24 cellular contexts compared by ENCODE assay signal in the genomic region with DNA sequence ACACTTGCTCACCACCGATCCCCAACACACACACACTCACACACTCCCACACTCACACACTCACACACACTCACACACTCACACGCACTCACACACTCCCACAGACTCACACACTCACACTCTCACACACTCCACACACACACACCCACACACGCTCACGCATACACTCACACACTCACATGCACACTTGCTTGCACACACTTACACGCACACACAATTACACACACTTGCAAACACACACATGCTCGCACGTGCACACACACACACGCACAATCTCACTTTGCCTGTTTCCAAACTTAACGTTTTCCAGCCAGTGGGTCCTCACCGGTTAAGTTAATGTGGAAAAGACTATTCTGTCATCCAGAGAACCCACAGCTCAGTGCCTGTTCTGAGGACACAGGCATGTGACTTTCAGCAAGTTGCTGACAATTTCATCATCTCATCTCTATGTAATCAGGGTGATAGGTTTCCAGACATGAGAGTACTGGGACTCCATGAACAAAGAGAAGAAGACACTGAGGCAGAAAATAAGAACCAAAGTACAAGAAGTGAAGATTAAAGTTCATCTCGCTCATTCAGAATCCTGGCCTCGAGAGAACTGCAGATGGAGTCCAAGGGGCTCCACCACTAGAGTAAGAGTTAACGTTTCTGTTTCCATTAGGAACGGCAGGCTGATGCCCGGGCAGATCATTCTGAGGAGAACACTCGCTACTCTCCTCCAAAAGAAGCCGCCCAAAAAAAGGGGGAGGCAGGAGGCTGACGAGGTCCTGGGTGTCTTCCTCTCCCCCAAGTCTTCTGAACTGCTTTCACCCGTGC.
A peak's percentile ranks its signal among the peaks of the same experiment; 100 is the strongest.
DNase-seq lines count a peak whose midpoint lies in the region; ATAC-seq, FAIRE-seq and TF ChIP-seq lines count a peak whose summit lies in the region.
"Had no signal": no experiment of that assay in that cellular context is flagged by ENCODE, and none has a peak within 500 bp of the region (broad histone marks: within the 10 kb centered on the region; RNA-seq: fewer than 3 reads in every experiment).

No MANE protein-coding gene starts in this region.

- H3K79me1 ChIP-seq in H1 (ENCODE audit: low read depth, low read length): no peaks in the 10 kb centered on the region

- H3K14ac ChIP-seq in H1 (ENCODE audit: insufficient read length): no peak overlapping the region

- H3K56ac ChIP-seq in H1 (replicated peaks; ENCODE audit: insufficient read length, low read depth, low read length): peak overlapping the region; percentile 90

- H3K9me2 ChIP-seq in HCT116 (ENCODE audit: insufficient read depth): no peaks in the 10 kb centered on the region

- H2AFZ ChIP-seq in HCT116 (ENCODE audit: low read depth, low read length, poor library complexity, severe bottlenecking): no peak overlapping the region
- H2AFZ ChIP-seq in H1 (ENCODE audit: low read length): no peak overlapping the region

- BruUV-seq in HCT116 (replicated peaks; lab: Mats Ljungman, UMichigan): no TSS peak

- intact Hi-C loops in HCT116 (cut with micrococcal nuclease): no loop called here
- intact Hi-C loops in uterus (cut with DNase I; ENCODE audit: low total_unique reads): no loop called here
- intact Hi-C loops in posterior cingulate gyrus (cut with DNase I): no loop called here

- TF ChIP-seq CTCF in AG10803 (conservative IDR thresholded peaks at IDR 0.05; ENCODE audit: low read length) (no peak), HCT116 (IDR thresholded peaks at IDR 0.05 in 2 of 3, conservative IDR thresholded peaks at IDR 0.05 in 1 of 3; ENCODE audit: borderline replicate concordance in 1 of 3, insufficient read depth in 1 of 3, low read depth in 2 of 3, low read length in 2 of 3) (no peak), H1 (IDR thresholded peaks at IDR 0.05; ENCODE audit: control extremely low read depth in 1 of 3, insufficient read depth in 1 of 3, low read depth in 1 of 3, low read length in 3 of 3) (no peak), right atrium auricular region (IDR thresholded peaks at IDR 0.05) (no peak), uterus (IDR thresholded peaks at IDR 0.05) (no peak)

- 0 out of 2 replicates have a peak overlapping the region, but pooled peaks have one; percentile 11 for H2BK12ac ChIP-seq in H1 (ENCODE audit: low read depth, low read length)

- peak overlapping the region; percentile 33; the same call in 1 of the 2 replicates for H2AK5ac ChIP-seq in H1 (ENCODE audit: low read depth, low read length)

- peak overlapping the region; percentile 40 for H4K91ac ChIP-seq in H1 (replicated peaks; ENCODE audit: insufficient read length, low read length)

- no peak overlapping the region for H4K5ac ChIP-seq in H1 (ENCODE audit: insufficient read length, low read depth, low read length)

- H2BK20ac ChIP-seq in H1 (ENCODE audit: low read length): no peak overlapping the region

- H4K20me1 ChIP-seq in HCT116 (ENCODE audit: insufficient read depth) (no peaks in the 10 kb centered on the region), H1 (replicated peaks in 1 of 2; ENCODE audit: control insufficient read depth in 1 of 2, insufficient read depth in 2 of 2, low read length in 2 of 2) (peaks cover 0 to 3% of the 10 kb centered on the region in 2 experiments)

- no peaks in the 10 kb centered on the region for H3K9me3 ChIP-seq in HCT116 (ENCODE audit: control insufficient read depth in 1 of 2, insufficient read depth in 1 of 2, low read depth in 1 of 2, low read length in 2 of 2)
- H3K9me3 ChIP-seq in H1 (ENCODE audit: insufficient read depth in 2 of 2, low read depth in 1 of 2, low read length in 1 of 2): no peaks in the 10 kb centered on the region
- H3K9me3 ChIP-seq in right atrium auricular region: peaks cover 0 to 7% of the 10 kb centered on the region in 2 donors
- H3K9me3 ChIP-seq in uterus: no peaks in the 10 kb centered on the region
- H3K9me3 ChIP-seq: MG63 had no signal

- no peak overlapping the region for H3K18ac ChIP-seq in H1 (ENCODE audit: extremely low read depth, low read length)

- H3K36me3 ChIP-seq in HCT116 (ENCODE audit: control insufficient read depth in 1 of 2, insufficient read depth in 2 of 2, low read length in 2 of 2) (no peaks in the 10 kb centered on the region), H1 (ENCODE audit: control insufficient read depth in 2 of 4, insufficient read depth in 4 of 4, low read length in 3 of 4) (no peaks in the 10 kb centered on the region), right atrium auricular region (no peaks in the 10 kb centered on the region), uterus (no peaks in the 10 kb centered on the region)
- H3K36me3 ChIP-seq: left lung, MG63 had no signal

- H2BK120ac ChIP-seq in H1 (replicated peaks; ENCODE audit: low read depth, low read length): no peak overlapping the region

- WGBS in H1 (ENCODE audit: extremely low coverage in 1 of 2, insufficient coverage in 1 of 2, insufficient read length in 1 of 2, insufficient replicate concordance in 2 of 2, low coverage in 1 of 2, low lambda C conversion rate in 2 of 2, missing lambda C conversion rate in 1 of 2), 2 experiments: 86% methylated on average over 18 of the region's 19 CpGs; no CpG with 5 or more reads in 1 of the 2 experiments

- CTCF ChIA-PET in HCT116 (lab: Charles Lee): no interaction called here
- CTCF ChIA-PET in H1 (lab: Charles Lee; ENCODE audit: partially characterized antibody): no interaction called here

- H3K79me2 ChIP-seq in HCT116 (ENCODE audit: insufficient read depth, low read length) (no peaks in the 10 kb centered on the region), H1 (ENCODE audit: control insufficient read depth in 1 of 2, insufficient read depth in 2 of 2, low read length in 2 of 2) (no peaks in the 10 kb centered on the region)

- H2BK15ac ChIP-seq in H1 (ENCODE audit: low read length): no peak overlapping the region

- no peak overlapping the region for H2BK5ac ChIP-seq in H1 (ENCODE audit: low read depth, low read length)

- H3K9ac ChIP-seq in HCT116 (ENCODE audit: low read length): no peak overlapping the region
- H3K9ac ChIP-seq in H1 (replicated peaks in 1 of 4; ENCODE audit: extremely low read depth in 1 of 4, low read depth in 3 of 4, low read length in 3 of 4): no peak overlapping the region

- no peak overlapping the region for H3K4ac ChIP-seq in H1 (replicated peaks; ENCODE audit: insufficient read length, low read depth, low read length)

- no peak overlapping the region for H3K27ac ChIP-seq in HCT116 (ENCODE audit: low read depth, low read length)
- no peak overlapping the region for H3K27ac ChIP-seq in H1 (ENCODE audit: low read depth, low read length)
- H3K27ac ChIP-seq in right atrium auricular region: no peak overlapping the region
- H3K27ac ChIP-seq in uterus: no peak overlapping the region
- H3K27ac ChIP-seq: left lung had no signal

- TF ChIP-seq RAD21 in HCT116 (IDR thresholded peaks at IDR 0.05; ENCODE audit: low read depth) (no peak), H1 (IDR thresholded peaks at IDR 0.05 in 1 of 2, conservative IDR thresholded peaks at IDR 0.05 in 1 of 2; ENCODE audit: low read depth in 2 of 2, low read length in 2 of 2) (no peak)

- H3K27me3 ChIP-seq in HCT116 (ENCODE audit: insufficient read depth, low read length) (peaks cover 21% of the 10 kb centered on the region), H1 (replicated peaks in 1 of 4; ENCODE audit: control insufficient read depth in 3 of 4, extremely low read depth in 1 of 4, insufficient read depth in 3 of 4, low read length in 3 of 4) (no peaks in the 10 kb centered on the region), right atrium auricular region (no peaks in the 10 kb centered on the region), uterus (no peaks in the 10 kb centered on the region)
- H3K27me3 ChIP-seq: left lung, MG63 had no signal

- no peak overlapping the region for H4K8ac ChIP-seq in H1 (ENCODE audit: extremely low read depth, insufficient read depth, low read length)

- DNase-seq in AG10803 (ENCODE audit: low read depth) (peak; percentile 26), HCT116 (ENCODE audit: low read depth, low spot score) (no peak), SW480 (ENCODE audit: low spot score) (peak; percentile 27), H1 (ENCODE audit: low read depth in 1 of 2, low spot score in 2 of 2) (no peak), right atrium auricular region (ENCODE audit: low spot score) (no peak), uterus (no peak), posterior cingulate gyrus (no peak)
- DNase-seq: activated CD4-positive, alpha-beta T cell treated with anti-CD3 and anti-CD28 coated beads for 48 hours; anterior cingulate cortex; DMS 273 treated with DMSO at 0.1 percent for 48 hours; effector memory CD8-positive, alpha-beta T cell; KG1; left lung; MG63; NCI-H1417 treated with DMSO at 0.1 percent for 48 hours; NCI-H2029 treated with DMSO at 0.1 percent for 48 hours; NCI-H2227 treated with DMSO at 0.1 percent for 48 hours; NCI-H526 treated with DMSO at 0.1 percent for 48 hours; right cardiac atrium; SHP77 treated with DMSO at 0.1 percent for 48 hours; trophoblast cell had no signal

- FAIRE-seq in H1 (lab: Jason Lieb, UNC): no peak
- FAIRE-seq: islet of Langerhans, RCC 7860 had no signal

- H3K23me2 ChIP-seq in H1 (ENCODE audit: low read depth, low read length): peaks cover 2% of the 10 kb centered on the region; the same call in 1 of the 2 replicates

- no peak for ATAC-seq in HCT116
- ATAC-seq in HG03135 (IDR thresholded peaks at IDR 0.05; ENCODE audit: unreplicated experiment): no peak
- ATAC-seq: effector memory CD8-positive, alpha-beta T cell; left lung; right cardiac atrium had no signal

- no peak for TF ChIP-seq POLR2A in HCT116 (IDR thresholded peaks at IDR 0.05; ENCODE audit: borderline replicate concordance, extremely low read depth, insufficient read depth, insufficient read length)
- TF ChIP-seq POLR2A in H1 (IDR thresholded peaks at IDR 0.05; ENCODE audit: control extremely low read depth in 1 of 2, low read depth in 2 of 2, low read length in 2 of 2): no peak
- TF ChIP-seq POLR2A in uterus (IDR thresholded peaks at IDR 0.05): no peak

- H3K4me3 ChIP-seq in AG10803 (ENCODE audit: low read length) (no peak overlapping the region), HCT116 (replicated peaks in 1 of 2; ENCODE audit: low read depth in 1 of 2, low read length in 2 of 2) (no peak overlapping the region), H1 (ENCODE audit: extremely low read depth in 1 of 4, insufficient read depth in 2 of 4, low read depth in 3 of 4, low read length in 4 of 4) (no peak overlapping the region), right atrium auricular region (no peak overlapping the region), uterus (no peak overlapping the region)
- H3K4me3 ChIP-seq: left lung, MG63 had no signal

- H3K4me1 ChIP-seq in HCT116 (ENCODE audit: control insufficient read depth in 1 of 2, insufficient read depth in 2 of 2, low read length in 2 of 2): no peaks in the 10 kb centered on the region
- H3K4me1 ChIP-seq in H1 (replicated peaks in 1 of 4; ENCODE audit: control insufficient read depth in 3 of 4, insufficient read depth in 4 of 4, low read length in 3 of 4): peaks cover 2 to 7% (median 4%) of the 10 kb centered on the region in 4 experiments; a peak in 3 of 7 replicates
- H3K4me1 ChIP-seq in right atrium auricular region: no peaks in the 10 kb centered on the region
- no peaks in the 10 kb centered on the region for H3K4me1 ChIP-seq in uterus
- H3K4me1 ChIP-seq: left lung had no signal

- POLR2A ChIA-PET in HCT116 (lab: Charles Lee): no interaction called here
- POLR2A ChIA-PET in H1 (lab: Charles Lee; ENCODE audit: partially characterized antibody): no interaction called here

- TF ChIP-seq EP300 in H1 (IDR thresholded peaks at IDR 0.05; ENCODE audit: borderline replicate concordance in 1 of 2, low read depth in 2 of 2, low read length in 2 of 2): no peak

- no peak overlapping the region for H3K23ac ChIP-seq in H1 (ENCODE audit: insufficient read length)

- H3K4me2 ChIP-seq in HCT116 (ENCODE audit: low read length) (no peak overlapping the region), H1 (ENCODE audit: insufficient read depth in 1 of 2, low read depth in 2 of 2, low read length in 2 of 2) (no peak overlapping the region)

- RAD21 ChIA-PET in HCT116 (lab: Charles Lee; ENCODE audit: low non-redundant PET in 1 of 2, low total read pairs in 2 of 2, uncharacterized antibody in 2 of 2, unreplicated experiment in 2 of 2): no interaction called here

Comparison
In these comparisons a context has a peak if more than half of its experiments do, and no peak if none do; other contexts are left out.
1. DNase-seq: peak in AG10803 (single experiment) and SW480 (single experiment); none in HCT116 (single experiment), H1 (0 of 2), right atrium auricular region (single experiment), uterus (0 of 2) and posterior cingulate gyrus (0 of 10).